In the genomic region with DNA sequence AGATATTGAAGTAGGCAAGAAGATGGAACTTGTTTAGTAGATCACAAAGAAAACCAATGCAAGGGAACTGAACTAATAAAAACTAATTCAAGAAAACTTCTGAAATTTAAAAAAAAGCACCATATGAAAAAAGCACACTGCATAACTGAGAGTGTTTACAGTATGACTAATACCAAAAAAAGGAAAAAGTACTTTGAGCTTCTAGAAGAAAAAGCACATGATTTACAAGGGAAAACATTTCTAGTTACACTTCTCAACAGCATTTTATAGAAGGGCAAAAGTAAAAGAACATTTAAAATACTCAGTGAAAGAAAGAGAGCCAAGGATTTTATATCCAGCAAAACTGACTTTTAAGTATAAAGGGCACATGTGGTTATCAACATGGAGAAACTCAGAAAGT, we compare ENCODE assay signal across 18 cellular contexts.
DNase-seq lines count a peak whose midpoint lies in the region; TF ChIP-seq lines count a peak whose summit lies in the region.
"Had no signal": no experiment of that assay in that cellular context is flagged by ENCODE, and none has a peak within 500 bp of the region (broad histone marks: within the 10 kb centered on the region; RNA-seq: fewer than 3 reads in every experiment).

No MANE protein-coding gene starts in this region.

- H3K4me1 ChIP-seq in skeletal muscle satellite cell (ENCODE audit: control insufficient read depth, insufficient read depth, low read length) (peaks cover 14% of the 10 kb centered on the region), transverse colon (no peaks in the 10 kb centered on the region)
- H3K4me1 ChIP-seq: tibial nerve had no signal

- no peaks in the 10 kb centered on the region for H3K27me3 ChIP-seq in skeletal muscle satellite cell (ENCODE audit: control insufficient read depth, insufficient read depth, low read length)
- no peaks in the 10 kb centered on the region for H3K27me3 ChIP-seq in transverse colon
- H3K27me3 ChIP-seq: tibial nerve had no signal

- TF ChIP-seq CTCF in fibroblast of the aortic adventitia (IDR thresholded peaks at IDR 0.05; ENCODE audit: insufficient read depth, low read length), result no peak
- TF ChIP-seq CTCF in transverse colon (IDR thresholded peaks at IDR 0.05), result no peak

- DNase-seq in GM04504 (ENCODE audit: low read depth) (peak; percentile 21), amniotic epithelial cell (ENCODE audit: low read depth) (peak; percentile 41), fibroblast of the aortic adventitia (ENCODE audit: low read depth) (peak; percentile 40), transverse colon (no peak), CD1c-positive myeloid dendritic cell (ENCODE audit: extremely low spot score) (no peak), NCI-H1436 (lab: John Stamatoyannopoulos, UW) (no peak)
- DNase-seq in stimulated activated CD8-positive, alpha-beta memory T cell treated with anti-CD3 and anti-CD28 coated beads, Interleukin-4, amount 100 ng/mL, for 48 hours, result no peak
- DNase-seq: activated CD4-positive, alpha-beta T cell treated with anti-CD3 and anti-CD28 coated beads for 36 hours; activated CD8-positive, alpha-beta memory T cell treated with anti-CD3 and anti-CD28 coated beads, Interleukin-2, amount 50 U/mL, for 48 hours; activated naive CD4-positive, alpha-beta T cell treated with anti-CD3 and anti-CD28 coated beads for 36 hours; hippocampal formation; Kasumi-1; NCI-H1436 treated with DMSO at 0.1 percent for 48 hours; NCI-H2227 treated with DMSO at 0.1 percent for 48 hours; NK-92 treated with Interleukin-12 subunit alpha and Interleukin-12 subunit beta, amount 100 ng/mL, for 24 hours; SHP77 treated with DMSO at 0.1 percent for 48 hours had no signal

- no peak for TF ChIP-seq POLR2A in transverse colon (IDR thresholded peaks at IDR 0.05)

- H3K36me3 ChIP-seq in skeletal muscle satellite cell (ENCODE audit: insufficient read depth, low read length), result no peaks in the 10 kb centered on the region
- H3K36me3 ChIP-seq in transverse colon, result no peaks in the 10 kb centered on the region

- H3K27ac ChIP-seq in transverse colon, result no peak overlapping the region
- H3K27ac ChIP-seq: tibial nerve had no signal

- in situ Hi-C loops in transverse colon (cut with MboI; ENCODE audit: low pct_ligation_motif_present in 1 of 4, low pct_unique_long_range_greater_than_20kb in 1 of 4, low sequenced_read_pairs in 3 of 4), result no loop called here

- H3K4me2 ChIP-seq in skeletal muscle satellite cell (ENCODE audit: low read length), result peak overlapping the region; percentile 38

- intact Hi-C loops in transverse colon (cut with DNase I; ENCODE audit: low total_unique reads), result no loop called here

- TF ChIP-seq EP300 in transverse colon (IDR thresholded peaks at IDR 0.05; ENCODE audit: low read depth), result no peak

- no peak overlapping the region for H3K4me3 ChIP-seq in fibroblast of the aortic adventitia (ENCODE audit: low read depth, low read length)
- no peak overlapping the region for H3K4me3 ChIP-seq in skeletal muscle satellite cell (ENCODE audit: low read length)
- no peak overlapping the region for H3K4me3 ChIP-seq in transverse colon
- H3K4me3 ChIP-seq: tibial nerve had no signal

- H3K9me3 ChIP-seq in skeletal muscle satellite cell (replicated peaks; ENCODE audit: low read length), result no peaks in the 10 kb centered on the region
- no peaks in the 10 kb centered on the region for H3K9me3 ChIP-seq in transverse colon

- no peak overlapping the region for H3K9ac ChIP-seq in skeletal muscle satellite cell (ENCODE audit: low read depth, low read length)

Comparison
In these comparisons a context has a peak if more than half of its experiments do, and no peak if none do; other contexts are left out.
1. DNase-seq: peak in GM04504 (single experiment), amniotic epithelial cell (single experiment) and fibroblast of the aortic adventitia (single experiment); none in stimulated activated CD8-positive, alpha-beta memory T cell treated with anti-CD3 and anti-CD28 coated beads, Interleukin-4, amount 100 ng/mL, for 48 hours (single experiment), transverse colon (single experiment), CD1c-positive myeloid dendritic cell (single experiment) and NCI-H1436 (single experiment).